Comparison of ENCODE assay signal across 16 cellular contexts in genomic region chr14:88166616-88167015, GRCh38.
DNase-seq lines count a peak whose midpoint lies in the region; ATAC-seq, FAIRE-seq and TF ChIP-seq lines count a peak whose summit lies in the region.
"Had no signal": no experiment of that assay in that cellular context is flagged by ENCODE, and none has a peak within 500 bp of the region (broad histone marks: within the 10 kb centered on the region; RNA-seq: fewer than 3 reads in every experiment).

No MANE protein-coding gene starts in this region.

- H2AFZ ChIP-seq in HepG2 (ENCODE audit: low read length), result no peak overlapping the region

- H3K27ac ChIP-seq in HepG2 (ENCODE audit: extremely low read length, insufficient read depth, low read length), result no peak overlapping the region
- H3K27ac ChIP-seq: psoas muscle had no signal

- intact Hi-C loops in HepG2 (cut with micrococcal nuclease; ENCODE audit: unreplicated experiment), result no loop called here
- intact Hi-C loops in activated CD4-positive, alpha-beta T cell treated with anti-CD3 and anti-CD28 coated beads for 36 hours (cut with DNase I, micrococcal nuclease), result loop anchor here in 1 of 2 experiments (5.0 kb wide), 1 partner anchor 159 kb away; the partner anchor contains the start of gene GPR65

- FAIRE-seq in HepG2 (lab: Jason Lieb, UNC), result no peak

- H3K36me3 Mint-ChIP-seq in activated CD4-positive, alpha-beta T cell treated with anti-CD3 and anti-CD28 coated beads for 36 hours (ENCODE audit: low read depth), result no peaks in the 10 kb centered on the region
- H3K36me3 Mint-ChIP-seq in WTC11, result no peaks in the 10 kb centered on the region
- H3K36me3 Mint-ChIP-seq: stimulated activated effector memory CD8-positive, alpha-beta T cell treated with anti-CD3 and anti-CD28 coated beads, Interleukin-12 subunit alpha, Interleukin-12 subunit beta, amount 100 ng/mL, for 72 hours had no signal

- H4K20me1 ChIP-seq in HepG2 (ENCODE audit: insufficient read depth, low read length), result no peaks in the 10 kb centered on the region

- no peak overlapping the region for H3K27ac Mint-ChIP-seq in activated CD4-positive, alpha-beta T cell treated with anti-CD3 and anti-CD28 coated beads for 36 hours
- H3K27ac Mint-ChIP-seq in WTC11, result no peak overlapping the region
- H3K27ac Mint-ChIP-seq: nephron had no signal

- CTCF ChIA-PET in HepG2 (lab: Yijun Ruan, JAX; ENCODE audit: low intra/inter-chr PET ratio, low total read pairs) (interaction anchor here (1.4 kb wide), 1 partner anchor 153 kb away, joined by 4 read pairs; no protein-coding TSS in a partner anchor), WTC11 (lab: Charles Lee) (interaction anchor here (0.9 kb wide), 1 partner anchor 23 kb away, joined by 4 read pairs; no protein-coding TSS in a partner anchor)
- CTCF ChIA-PET in activated CD4-positive, alpha-beta T cell treated with anti-CD3 and anti-CD28 coated beads for 36 hours (lab: Charles Lee), result interaction anchor here (1.4 kb wide), 1 partner anchor 221 kb away, joined by 7 read pairs; no protein-coding TSS in a partner anchor

- in situ Hi-C loops in HepG2 (cut with HindIII; ENCODE audit: extremely low pct_ligation_motif_present, low pct_unique_long_range_greater_than_20kb), result loop anchor here (5.0 to 10.0 kb wide), 2 partner anchors 154 to 222 kb away; no protein-coding TSS in a partner anchor

- no peak overlapping the region for H3K4me2 ChIP-seq in HepG2 (ENCODE audit: low read depth, low read length)

- peaks cover 5% of the 10 kb centered on the region for H3K27me3 Mint-ChIP-seq in activated CD4-positive, alpha-beta T cell treated with anti-CD3 and anti-CD28 coated beads for 36 hours
- no peaks in the 10 kb centered on the region; the same call in 1 of the 2 replicates for H3K27me3 Mint-ChIP-seq in WTC11 (ENCODE audit: low read depth)

- H3K27me3 ChIP-seq in HepG2 (ENCODE audit: control insufficient read depth in 1 of 2, insufficient read depth in 2 of 2, low read length in 2 of 2), result no peaks in the 10 kb centered on the region

- no peak for TF ChIP-seq RAD21 in HepG2 (CRISPR knock-in tag; IDR thresholded peaks at IDR 0.05)

- H3K4me3 Mint-ChIP-seq in activated CD4-positive, alpha-beta T cell treated with anti-CD3 and anti-CD28 coated beads for 36 hours, result no peak overlapping the region
- H3K4me3 Mint-ChIP-seq in WTC11, result no peak overlapping the region
- H3K4me3 Mint-ChIP-seq: nephron; stimulated activated effector memory CD8-positive, alpha-beta T cell treated with anti-CD3 and anti-CD28 coated beads, Interleukin-12 subunit alpha, Interleukin-12 subunit beta, amount 100 ng/mL, for 72 hours had no signal

- H3K4me3 ChIP-seq in HepG2 (replicated peaks in 1 of 3; ENCODE audit: insufficient read depth in 1 of 3, low read depth in 2 of 3, low read length in 3 of 3), result no peak overlapping the region
- H3K4me3 ChIP-seq: psoas muscle had no signal

- H3K9me3 ChIP-seq in HepG2 (ENCODE audit: low read length), result peaks cover 4% of the 10 kb centered on the region; the same call in 1 of the 2 replicates

- TF ChIP-seq POLR2A in HepG2 (IDR thresholded peaks at IDR 0.05; ENCODE audit: insufficient read depth in 1 of 2, low read depth in 2 of 2, low read length in 2 of 2), result no peak

- POLR2A ChIA-PET in HepG2 (lab: Yijun Ruan, JAX) (no interaction called here), WTC11 (lab: Charles Lee) (no interaction called here)
- POLR2A ChIA-PET in activated CD4-positive, alpha-beta T cell treated with anti-CD3 and anti-CD28 coated beads for 36 hours (lab: Charles Lee), result no interaction called here

- H3K9me3 Mint-ChIP-seq in activated CD4-positive, alpha-beta T cell treated with anti-CD3 and anti-CD28 coated beads for 36 hours (ENCODE audit: low read depth), result no peaks in the 10 kb centered on the region
- no peaks in the 10 kb centered on the region; the same call in 1 of the 2 replicates for H3K9me3 Mint-ChIP-seq in WTC11
- H3K9me3 Mint-ChIP-seq: stimulated activated effector memory CD8-positive, alpha-beta T cell treated with anti-CD3 and anti-CD28 coated beads, Interleukin-12 subunit alpha, Interleukin-12 subunit beta, amount 100 ng/mL, for 72 hours had no signal

- H3K36me3 ChIP-seq in HepG2 (replicated peaks in 1 of 2; ENCODE audit: control insufficient read depth in 1 of 2, insufficient read depth in 2 of 2, low read length in 2 of 2), result no peaks in the 10 kb centered on the region

- no peaks in the 10 kb centered on the region for H3K4me1 Mint-ChIP-seq in activated CD4-positive, alpha-beta T cell treated with anti-CD3 and anti-CD28 coated beads for 36 hours
- peaks cover 10% of the 10 kb centered on the region for H3K4me1 Mint-ChIP-seq in WTC11
- H3K4me1 Mint-ChIP-seq: nephron had no signal

- BruUV-seq in HepG2 (replicated peaks; lab: Mats Ljungman, UMichigan), result no TSS peak

- TF ChIP-seq EP300 in HepG2 (IDR thresholded peaks at IDR 0.05; ENCODE audit: low read depth in 2 of 2, low read length in 2 of 2), result no peak
- no peak for TF ChIP-seq EP300 in HepG2 (CRISPR knock-in tag; IDR thresholded peaks at IDR 0.05; ENCODE audit: borderline replicate concordance)

- H3K79me2 ChIP-seq in HepG2 (ENCODE audit: insufficient read depth, low read length), result no peaks in the 10 kb centered on the region

- 10% methylated on average over 3 of the region's 3 CpGs for WGBS in HepG2 (ENCODE audit: low lambda C conversion rate)

- H3K4me1 ChIP-seq in HepG2 (ENCODE audit: insufficient read depth, low read length), result peaks cover 19% of the 10 kb centered on the region
- H3K4me1 ChIP-seq: psoas muscle had no signal

- ATAC-seq in HepG2, result no peak
- no peak for ATAC-seq in activated CD4-positive, alpha-beta T cell treated with anti-CD3 and anti-CD28 coated beads for 36 hours
- ATAC-seq in HG03469 (IDR thresholded peaks at IDR 0.05; ENCODE audit: unreplicated experiment), result no peak
- ATAC-seq in WTC11, result no peak
- ATAC-seq: psoas muscle; stimulated activated effector memory CD8-positive, alpha-beta T cell treated with anti-CD3 and anti-CD28 coated beads, Interleukin-12 subunit alpha, Interleukin-12 subunit beta, amount 100 ng/mL, for 72 hours had no signal

- DNase-seq in EL, result peak; percentile 19
- DNase-seq in M059J (ENCODE audit: low read depth), result peak; percentile 31
- peak; percentile 14 for DNase-seq in ecto neural progenitor cell (ENCODE audit: low spot score)
- DNase-seq in HepG2 (ENCODE audit: low spot score), result no peak
- DNase-seq in activated CD4-positive, alpha-beta T cell treated with anti-CD3 and anti-CD28 coated beads for 36 hours, result no peak
- no peak for DNase-seq in GM19240 (ENCODE audit: insufficient read length, low spot score)
- DNase-seq in WTC11 (ENCODE audit: low spot score), result no peak
- DNase-seq: AML-193, HCEC 1CT, NCI-H2029, NCI-H510A, psoas muscle, T-helper 2 cell had no signal

- TF ChIP-seq CTCF in HepG2 (CRISPR knock-in tag; IDR thresholded peaks at IDR 0.05), result no peak
- TF ChIP-seq CTCF in WTC11 (IDR thresholded peaks at IDR 0.05), result no peak

- H3K9ac ChIP-seq in HepG2 (ENCODE audit: insufficient read depth, low read depth, low read length), result no peak overlapping the region

TF ChIP-seq in HepG2, 621 proteins besides CTCF, POLR2A, EP300 and RAD21:
- peak; percentile 45; the same call in 1 of the 2 replicates for TF ChIP-seq FOSL2 (CRISPR knock-in tag; IDR thresholded peaks at IDR 0.05)
- TF ChIP-seq HBP1 (CRISPR knock-in tag; IDR thresholded peaks at IDR 0.05; ENCODE audit: low read depth), result no peak
TF ChIP-seq in HepG2: peak in this region for 1.

TF ChIP-seq in WTC11, 78 proteins besides CTCF, POLR2A, EP300 and RAD21:
- TF ChIP-seq ZNF281 (CRISPR knock-in tag; IDR thresholded peaks at IDR 0.05) (no peak), NR1H2 (CRISPR knock-in tag; IDR thresholded peaks at IDR 0.05) (no peak)

Comparison
In these comparisons a context has a peak if more than half of its experiments do, and no peak if none do; other contexts are left out.
1. DNase-seq: peak in EL (single experiment), M059J (single experiment) and ecto neural progenitor cell (single experiment); none in HepG2 (single experiment), activated CD4-positive, alpha-beta T cell treated with anti-CD3 and anti-CD28 coated beads for 36 hours (single experiment), GM19240 (single experiment) and WTC11 (single experiment).